ENCODE assay signal across 26 cellular contexts in the genomic region with DNA sequence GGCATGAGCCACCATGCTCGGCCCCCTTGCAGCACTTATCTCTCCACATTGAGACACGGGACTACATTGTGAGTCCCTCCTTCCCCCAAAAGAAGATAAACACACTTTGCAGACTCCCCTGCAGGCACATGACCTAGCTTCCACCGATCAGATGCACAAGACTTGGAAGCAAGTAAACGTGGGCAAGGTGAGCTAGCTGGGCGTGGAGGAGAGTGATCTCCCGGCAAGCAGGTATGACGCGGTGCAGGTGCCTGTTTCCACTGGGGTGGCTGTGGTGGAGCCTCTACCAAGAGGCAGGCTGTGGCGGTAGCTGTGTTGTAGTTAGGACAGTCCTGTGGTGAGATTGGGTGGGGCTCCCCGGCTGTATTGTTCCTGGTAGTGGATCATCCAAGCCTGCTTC. TPM values are rescaled to one million over a fixed set of nuclear protein-coding genes. Genes with fewer than 3 reads are reported as not detected.
A peak's percentile ranks its signal among the peaks of the same experiment; 100 is the strongest.
DNase-seq lines count a peak whose midpoint lies in the region; ATAC-seq and TF ChIP-seq lines count a peak whose summit lies in the region.
"Had no signal": no experiment of that assay in that cellular context is flagged by ENCODE, and none has a peak within 500 bp of the region (broad histone marks: within the 10 kb centered on the region; RNA-seq: fewer than 3 reads in every experiment).

No MANE protein-coding gene starts in this region.

- H3K27me3 ChIP-seq in H7 (ENCODE audit: control insufficient read depth, insufficient read depth, low read length) (no peaks in the 10 kb centered on the region), PC-9 (ENCODE audit: insufficient read depth, low read depth) (no peaks in the 10 kb centered on the region), esophagus (ENCODE audit: control insufficient read depth in 1 of 2, insufficient read depth in 2 of 2, low read length in 2 of 2) (no peaks in the 10 kb centered on the region)
- H3K27me3 ChIP-seq: BLaER1 had no signal

- H3K4me1 Mint-ChIP-seq in activated CD4-positive, alpha-beta T cell treated with anti-CD3 and anti-CD28 coated beads for 36 hours, result no peaks in the 10 kb centered on the region
- H3K4me1 Mint-ChIP-seq: CD4-positive, alpha-beta memory T cell; IgD-negative memory B cell had no signal

- no peak for TF ChIP-seq CTCF in PC-9 (conservative IDR thresholded peaks at IDR 0.05)

- whole genome bisulfite sequencing in esophagus, 2 donors, result 54 to 69% methylated on average over 10 of the region's 10 CpGs

- H3K4me2 ChIP-seq in PC-9, result peak overlapping the region; percentile 65; the same call in 1 of the 2 replicates
- H3K4me2 ChIP-seq: A549, BLaER1, SK-N-SH had no signal

- intact Hi-C loops in PC-9 (cut with micrococcal nuclease; ENCODE audit: unreplicated experiment) (loop anchor here (10.0 kb wide), 1 partner anchor 111 kb away; no protein-coding TSS in a partner anchor), posterior vena cava (cut with DNase I) (no loop called here)
- intact Hi-C loops in activated CD4-positive, alpha-beta T cell treated with anti-CD3 and anti-CD28 coated beads for 36 hours (cut with DNase I, micrococcal nuclease), result no loop called here

- H3K4me3 ChIP-seq in H7 (ENCODE audit: insufficient read depth, low read depth, low read length), result no peak overlapping the region
- no peak overlapping the region for H3K4me3 ChIP-seq in PC-9
- no peak overlapping the region for H3K4me3 ChIP-seq in esophagus (ENCODE audit: low read depth in 1 of 2, low read length in 2 of 2)
- H3K4me3 ChIP-seq: A549, BLaER1, GM12878 had no signal

- H3K36me3 Mint-ChIP-seq in activated CD4-positive, alpha-beta T cell treated with anti-CD3 and anti-CD28 coated beads for 36 hours (ENCODE audit: low read depth), result no peaks in the 10 kb centered on the region
- H3K36me3 Mint-ChIP-seq: CD4-positive, alpha-beta memory T cell; IgD-negative memory B cell had no signal

- peak overlapping the region; percentile 96 for H3K27ac ChIP-seq in PC-9
- peak overlapping the region; percentile 85 to 98 for H3K27ac ChIP-seq in esophagus (ENCODE audit: low read depth in 2 of 2, low read length in 1 of 2)
- H3K27ac ChIP-seq: A549, BLaER1, HL-60 had no signal

- ATAC-seq in activated CD4-positive, alpha-beta T cell treated with anti-CD3 and anti-CD28 coated beads for 36 hours, result no peak
- ATAC-seq in HG02642 (IDR thresholded peaks at IDR 0.05; ENCODE audit: poor library complexity, unreplicated experiment), result no peak
- no peak for ATAC-seq in GM19463 (IDR thresholded peaks at IDR 0.05; ENCODE audit: unreplicated experiment)
- ATAC-seq: A549, GM12878 had no signal

- peaks cover 63% of the 10 kb centered on the region for H3K4me1 ChIP-seq in PC-9 (replicated peaks; ENCODE audit: insufficient read depth)
- H3K4me1 ChIP-seq in esophagus (ENCODE audit: control insufficient read depth in 2 of 2, insufficient read depth in 2 of 2, low read length in 1 of 2), result peaks cover 3 to 27% of the 10 kb centered on the region in 2 donors

- CTCF ChIA-PET in PC-9 (lab: Charles Lee), result interaction anchor here (0.6 kb wide), 1 partner anchor 49 kb away, joined by 13 read pairs; no protein-coding TSS in a partner anchor
- CTCF ChIA-PET in activated CD4-positive, alpha-beta T cell treated with anti-CD3 and anti-CD28 coated beads for 36 hours (lab: Charles Lee), result interaction anchor here (1.0 kb wide), 1 partner anchor 55 kb away, joined by 3 read pairs; no protein-coding TSS in a partner anchor

- H4K20me1 ChIP-seq in PC-9 (ENCODE audit: insufficient read depth), result no peaks in the 10 kb centered on the region
- H4K20me1 ChIP-seq: BLaER1 had no signal

- no peaks in the 10 kb centered on the region for H3K79me2 ChIP-seq in PC-9 (ENCODE audit: low read depth)

- no peaks in the 10 kb centered on the region for H3K27me3 Mint-ChIP-seq in activated CD4-positive, alpha-beta T cell treated with anti-CD3 and anti-CD28 coated beads for 36 hours
- H3K27me3 Mint-ChIP-seq: CD4-positive, alpha-beta memory T cell; IgD-negative memory B cell had no signal

- POLR2A ChIA-PET in PC-9 (lab: Charles Lee; ENCODE audit: unreplicated experiment), result interaction anchor here (0.6 kb wide), 1 partner anchor 15 kb away, joined by 3 read pairs; no protein-coding TSS in a partner anchor
- POLR2A ChIA-PET in activated CD4-positive, alpha-beta T cell treated with anti-CD3 and anti-CD28 coated beads for 36 hours (lab: Charles Lee), result no interaction called here

- no peak overlapping the region for H3K27ac Mint-ChIP-seq in activated CD4-positive, alpha-beta T cell treated with anti-CD3 and anti-CD28 coated beads for 36 hours
- H3K27ac Mint-ChIP-seq: CD4-positive, alpha-beta memory T cell had no signal

- no peaks in the 10 kb centered on the region for H3K9me2 ChIP-seq in PC-9 (ENCODE audit: insufficient read depth)
- H3K9me2 ChIP-seq: SK-N-SH had no signal

- H3K4me3 Mint-ChIP-seq in activated CD4-positive, alpha-beta T cell treated with anti-CD3 and anti-CD28 coated beads for 36 hours, result no peak overlapping the region
- H3K4me3 Mint-ChIP-seq: CD4-positive, alpha-beta memory T cell; IgD-negative memory B cell had no signal

- H2AFZ ChIP-seq in PC-9, result no peak overlapping the region

- H3K36me3 ChIP-seq in H7 (replicated peaks; ENCODE audit: control insufficient read depth, insufficient read depth, low read length), result no peaks in the 10 kb centered on the region
- H3K36me3 ChIP-seq in PC-9 (ENCODE audit: low read depth), result no peaks in the 10 kb centered on the region
- H3K36me3 ChIP-seq in esophagus (ENCODE audit: control insufficient read depth in 2 of 2, insufficient read depth in 2 of 2, low read length in 1 of 2), result no peaks in the 10 kb centered on the region
- H3K36me3 ChIP-seq: BLaER1 had no signal

- H3K9me3 ChIP-seq in PC-9 (ENCODE audit: insufficient read depth, low read depth), result no peaks in the 10 kb centered on the region
- no peaks in the 10 kb centered on the region for H3K9me3 ChIP-seq in esophagus (ENCODE audit: control insufficient read depth in 2 of 2, insufficient read depth in 1 of 2, low read depth in 1 of 2, low read length in 1 of 2)
- H3K9me3 ChIP-seq: A549, BLaER1, SK-N-SH had no signal

- no TSS peak for BruUV-seq in PC-9 (replicated peaks; lab: Mats Ljungman, UMichigan)

- H3K9me3 Mint-ChIP-seq in activated CD4-positive, alpha-beta T cell treated with anti-CD3 and anti-CD28 coated beads for 36 hours (ENCODE audit: low read depth), result no peaks in the 10 kb centered on the region

- DNase-seq in H7 (peak; percentile 30), PC-9 (peak; percentile 47 to 57), posterior vena cava (ENCODE audit: low spot score) (peak; percentile 64), DMS153 (lab: John Stamatoyannopoulos, UW) (no peak)
- DNase-seq in activated CD4-positive, alpha-beta T cell treated with anti-CD3 and anti-CD28 coated beads for 36 hours, result no peak
- DNase-seq: Calu3; CD4-positive, alpha-beta memory T cell; EL; MM.1S; NCI-H1092; NCI-H1694; NCI-H2081 treated with DMSO at 0.1 percent for 48 hours; NCI-H446 treated with DMSO at 0.1 percent for 48 hours; NCI-H69; NK-92 treated with Interleukin-12 subunit alpha and Interleukin-12 subunit beta, amount 100 ng/mL, for 24 hours; RPMI8226; SHP77 treated with DMSO at 0.1 percent for 48 hours; SK-N-SH had no signal

- peaks cover 44% of the 10 kb centered on the region for H3F3A ChIP-seq in PC-9 (ENCODE audit: insufficient read depth, low read depth)

RNA-seq across cellular contexts. Expression of gene COMTD1, which starts 7.7 kb away (rescaled TPM):
- 21.3 and 36.6 TPM in 2 replicates for total RNA-seq in H7 (2014; rRNA removed; shearing (Covaris generic))
- total RNA-seq in PC-9 (2021) (20.5 and 25.1 TPM in 2 replicates), posterior vena cava (10 to 100 TPM in 1 of 2 donors, 1 to 10 TPM in 1; 10.0 to 18.1 TPM)
- 100 to 1,000 TPM; 153 to 185 TPM for polyA plus RNA-seq in esophagus
- 10 to 100 TPM; 28.1 to 41.0 TPM for total RNA-seq in activated CD4-positive, alpha-beta T cell treated with anti-CD3 and anti-CD28 coated beads for 36 hours

RNA-seq across cellular contexts. Expression of gene VDAC2, which starts 32.8 kb away (rescaled TPM):
- 213 and 218 TPM in 2 replicates for total RNA-seq in H7 (2014; rRNA removed; shearing (Covaris generic))
- 241 and 243 TPM in 2 replicates for total RNA-seq in PC-9 (2021)
- 100 to 1,000 TPM; 268 to 282 TPM for polyA plus RNA-seq in esophagus
- total RNA-seq in posterior vena cava, result 100 to 1,000 TPM; 115 to 146 TPM
- 100 to 1,000 TPM; 122 to 233 TPM for total RNA-seq in activated CD4-positive, alpha-beta T cell treated with anti-CD3 and anti-CD28 coated beads for 36 hours

Comparison
In these comparisons a context has a peak if more than half of its experiments do, and no peak if none do; other contexts are left out.
1. DNase-seq: peak in H7 (single experiment), PC-9 (2 of 2) and posterior vena cava (single experiment); none in activated CD4-positive, alpha-beta T cell treated with anti-CD3 and anti-CD28 coated beads for 36 hours (single experiment) and DMS153 (single experiment).